In genomic region chr2:53782681-53783080, GRCh38 we compare ENCODE assay signal across 1 cellular context.
A peak's percentile ranks its signal among the peaks of the same experiment; 100 is the strongest.
TF ChIP-seq lines count a peak whose summit lies in the region.

No MANE protein-coding gene starts in this region.

TF ChIP-seq in IMR-90, 13 proteins besides CTCF, POLR2A, EP300 and RAD21 (continued from another document):
- TF ChIP-seq MXI1 (IDR thresholded peaks at IDR 0.05; ENCODE audit: borderline replicate concordance, low read depth, low read length), result no peak
- no peak for TF ChIP-seq NFE2L2 (IDR thresholded peaks at IDR 0.05; ENCODE audit: low read depth, low read length)
- TF ChIP-seq ELK1 (IDR thresholded peaks at IDR 0.05; ENCODE audit: borderline replicate concordance, low read depth, low read length), result no peak
- TF ChIP-seq CEBPB (IDR thresholded peaks at IDR 0.05; ENCODE audit: low read depth, low read length), result peak; percentile 44
